9 cellular contexts compared by ENCODE assay signal in the genomic region with DNA sequence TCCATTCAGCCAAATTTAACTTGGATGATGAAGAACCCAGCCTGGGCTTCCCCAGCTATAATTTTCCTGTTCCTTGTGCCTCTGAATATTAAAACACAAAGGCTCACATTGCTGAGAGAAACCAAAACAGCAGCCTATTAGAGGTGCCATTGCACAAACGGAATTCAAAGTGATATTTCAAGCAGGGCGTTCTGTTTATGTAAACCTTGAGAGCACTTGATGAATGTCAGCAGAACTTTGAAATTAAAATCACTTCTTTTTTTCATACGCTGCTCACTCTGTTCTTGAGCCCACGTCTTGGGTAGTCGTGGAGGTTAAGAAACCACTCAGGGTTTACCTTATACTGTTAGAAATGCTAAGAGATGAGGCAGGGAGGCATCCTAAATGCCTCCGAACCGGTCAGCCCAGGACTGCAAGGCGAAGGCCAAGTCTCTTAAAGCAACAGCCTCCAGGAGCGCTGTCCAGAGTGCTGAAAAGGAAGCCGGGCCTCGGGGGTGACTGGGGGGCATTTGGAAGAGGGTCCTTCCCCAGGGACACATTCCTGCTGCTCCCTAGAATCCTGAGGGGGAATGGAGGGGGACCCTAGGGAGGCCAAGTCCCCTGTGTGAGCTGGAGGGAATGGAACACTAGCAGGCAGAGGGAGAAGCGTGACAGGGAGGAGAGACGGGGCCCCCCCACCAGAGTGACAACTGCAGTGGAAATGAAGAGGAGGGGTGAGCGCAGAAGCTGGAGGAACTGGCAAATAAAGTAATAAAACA.
DNase-seq lines count a peak whose midpoint lies in the region; ATAC-seq and TF ChIP-seq lines count a peak whose summit lies in the region.
"Had no signal": no experiment of that assay in that cellular context is flagged by ENCODE, and none has a peak within 500 bp of the region (broad histone marks: within the 10 kb centered on the region; RNA-seq: fewer than 3 reads in every experiment).

No MANE protein-coding gene starts in this region.

- H3K4me1 ChIP-seq in H9 (ENCODE audit: insufficient read depth, low read length), result no peaks in the 10 kb centered on the region
- H3K4me1 ChIP-seq in parathyroid adenoma, result peaks cover 7% of the 10 kb centered on the region

- H2AFZ ChIP-seq in H9 (ENCODE audit: low read length), result no peak overlapping the region
- peak overlapping the region; percentile 56 for H2AFZ ChIP-seq in parathyroid adenoma

- no peak overlapping the region for H3K56ac ChIP-seq in H9 (ENCODE audit: insufficient read length, low read depth, low read length)

- H3K4me3 ChIP-seq in fibroblast of mammary gland (ENCODE audit: control insufficient read depth, low read depth, low read length) (no peak overlapping the region), parathyroid adenoma (ENCODE audit: low read depth, low read length) (no peak overlapping the region)

- H3K36me3 Mint-ChIP-seq in H9 (ENCODE audit: insufficient read depth in 1 of 3, low read depth in 3 of 3), result no peaks in the 10 kb centered on the region
- no peaks in the 10 kb centered on the region for H3K36me3 Mint-ChIP-seq in activated T-helper 1 cell treated with anti-CD3 and anti-CD28 coated beads, Interleukin-12 subunit alpha, Interleukin-12 subunit beta, Interleukin-2, Interleukin-4 antibody, amounts not matched to agents 30 ng/mL and 10 ng/mL and 1 ng/mL, durations not matched to agents 14 hours and 24 hours and 36 hours (ENCODE audit: low read depth)

- no peak overlapping the region for H3K27ac Mint-ChIP-seq in H9
- H3K27ac Mint-ChIP-seq in activated T-helper 1 cell treated with anti-CD3 and anti-CD28 coated beads, Interleukin-12 subunit alpha, Interleukin-12 subunit beta, Interleukin-2, Interleukin-4 antibody, amounts not matched to agents 30 ng/mL and 10 ng/mL and 1 ng/mL, durations not matched to agents 14 hours and 24 hours and 36 hours, result no peak overlapping the region
- H3K27ac Mint-ChIP-seq: dendritic cell treated with granulocyte-macrophage colony-stimulating factor and Interleukin-4, amounts not matched to agents 40 ng/mL and 50 ng/mL, for 4 days had no signal

- no peak overlapping the region for H3K4me3 Mint-ChIP-seq in H9
- H3K4me3 Mint-ChIP-seq in activated T-helper 1 cell treated with anti-CD3 and anti-CD28 coated beads, Interleukin-12 subunit alpha, Interleukin-12 subunit beta, Interleukin-2, Interleukin-4 antibody, amounts not matched to agents 30 ng/mL and 10 ng/mL and 1 ng/mL, durations not matched to agents 14 hours and 24 hours and 36 hours, result no peak overlapping the region
- H3K4me3 Mint-ChIP-seq: dendritic cell treated with granulocyte-macrophage colony-stimulating factor and Interleukin-4, amounts not matched to agents 40 ng/mL and 50 ng/mL, for 4 days had no signal

- H3K79me1 ChIP-seq in H9 (ENCODE audit: insufficient read depth, low read depth, low read length, poor library complexity, severe bottlenecking), result no peaks in the 10 kb centered on the region

- no peak overlapping the region for H3K14ac ChIP-seq in H9 (ENCODE audit: insufficient read depth, low read length)

- H3K36me3 ChIP-seq in parathyroid adenoma (ENCODE audit: control insufficient read depth, insufficient read depth, low read length), result no peaks in the 10 kb centered on the region

- H2BK15ac ChIP-seq in H9 (ENCODE audit: low read depth, low read length), result no peak overlapping the region

- H3K4ac ChIP-seq in H9 (ENCODE audit: low read depth, low read length), result no peak overlapping the region

- intact Hi-C loops in activated T-helper 1 cell treated with anti-CD3 and anti-CD28 coated beads, Interleukin-12 subunit alpha, Interleukin-12 subunit beta, Interleukin-2, Interleukin-4 antibody, amounts not matched to agents 30 ng/mL and 10 ng/mL and 1 ng/mL, durations not matched to agents 14 hours and 24 hours and 36 hours (cut with micrococcal nuclease), result no loop called here

- H2BK120ac ChIP-seq in H9 (ENCODE audit: low read depth, low read length, poor library complexity, severe bottlenecking), result no peak overlapping the region

- H3K23me2 ChIP-seq in H9 (ENCODE audit: insufficient read length, low read depth, low read length, poor library complexity, severe bottlenecking), result no peaks in the 10 kb centered on the region

- no peak overlapping the region for H4K8ac ChIP-seq in H9 (replicated peaks; ENCODE audit: insufficient read length, low read depth, low read length)

- WGBS in H9 (ENCODE audit: extremely low coverage, insufficient read length, low lambda C conversion rate), result no CpG with 5 or more reads among the region's 14 CpGs

- no peak overlapping the region for H3K9ac ChIP-seq in H9 (ENCODE audit: extremely low read depth, insufficient read length, low read length)
- no peak overlapping the region for H3K9ac ChIP-seq in parathyroid adenoma

- no peak overlapping the region for H3K4me2 ChIP-seq in H9 (ENCODE audit: insufficient read depth, insufficient read length, low read length)
- H3K4me2 ChIP-seq in parathyroid adenoma (ENCODE audit: low read length), result no peak overlapping the region

- H2AK5ac ChIP-seq in H9 (ENCODE audit: insufficient read length, low read length), result no peak overlapping the region

- H2BK12ac ChIP-seq in H9 (ENCODE audit: insufficient read length, low read depth, low read length), result no peak overlapping the region

- no peak for TF ChIP-seq CTCF in H9 (conservative IDR thresholded peaks at IDR 0.05)
- TF ChIP-seq CTCF in fibroblast of mammary gland (conservative IDR thresholded peaks at IDR 0.05; ENCODE audit: control insufficient read depth, insufficient read depth, low read depth, low read length), result no peak
- no peak for TF ChIP-seq CTCF in parathyroid adenoma (IDR thresholded peaks at IDR 0.05)

- DNase-seq in H9, result peak; percentile 69
- DNase-seq in fibroblast of mammary gland (ENCODE audit: low read depth), result peak; percentile 25
- no peak for DNase-seq in activated T-helper 1 cell treated with anti-CD3 and anti-CD28 coated beads, Interleukin-12 subunit alpha, Interleukin-12 subunit beta, Interleukin-2, Interleukin-4 antibody, amounts not matched to agents 30 ng/mL and 10 ng/mL and 1 ng/mL, durations not matched to agents 14 hours and 24 hours and 36 hours (ENCODE audit: low spot score)
- no peak for DNase-seq in mesenteric fat pad (ENCODE audit: low spot score)
- DNase-seq in pons (ENCODE audit: low spot score), result no peak

- H3K9me3 Mint-ChIP-seq in H9, result 0 out of 5 replicates have a peak, but pooled peaks cover 0 to 4% of the 10 kb centered on the region in 2 experiments
- H3K9me3 Mint-ChIP-seq in activated T-helper 1 cell treated with anti-CD3 and anti-CD28 coated beads, Interleukin-12 subunit alpha, Interleukin-12 subunit beta, Interleukin-2, Interleukin-4 antibody, amounts not matched to agents 30 ng/mL and 10 ng/mL and 1 ng/mL, durations not matched to agents 14 hours and 24 hours and 36 hours, result no peaks in the 10 kb centered on the region
- H3K9me3 Mint-ChIP-seq: dendritic cell treated with granulocyte-macrophage colony-stimulating factor and Interleukin-4, amounts not matched to agents 40 ng/mL and 50 ng/mL, for 4 days had no signal

- H2BK20ac ChIP-seq in H9 (ENCODE audit: low read depth, low read length, poor library complexity, severe bottlenecking), result no peak overlapping the region

- H4K5ac ChIP-seq in H9 (ENCODE audit: insufficient read length, low read depth, low read length), result no peak overlapping the region

- H3K9me3 ChIP-seq in H9 (ENCODE audit: control insufficient read depth, low read depth, low read length), result no peaks in the 10 kb centered on the region
- no peaks in the 10 kb centered on the region for H3K9me3 ChIP-seq in parathyroid adenoma (ENCODE audit: control insufficient read depth, low read length)

- H3K27me3 Mint-ChIP-seq in H9 (ENCODE audit: low read depth), result peaks cover 2% of the 10 kb centered on the region; the same call in 1 of the 2 replicates
- H3K27me3 Mint-ChIP-seq in activated T-helper 1 cell treated with anti-CD3 and anti-CD28 coated beads, Interleukin-12 subunit alpha, Interleukin-12 subunit beta, Interleukin-2, Interleukin-4 antibody, amounts not matched to agents 30 ng/mL and 10 ng/mL and 1 ng/mL, durations not matched to agents 14 hours and 24 hours and 36 hours (ENCODE audit: insufficient read depth), result no peaks in the 10 kb centered on the region
- H3K27me3 Mint-ChIP-seq: dendritic cell treated with granulocyte-macrophage colony-stimulating factor and Interleukin-4, amounts not matched to agents 40 ng/mL and 50 ng/mL, for 4 days had no signal

- H3K27ac ChIP-seq in H9 (ENCODE audit: insufficient read length, low read depth, low read length) (no peak overlapping the region), parathyroid adenoma (peak overlapping the region; percentile 61)

- H2BK5ac ChIP-seq in H9 (ENCODE audit: insufficient read length, low read length), result no peak overlapping the region

- H3K79me2 ChIP-seq in H9 (ENCODE audit: insufficient read depth, low read length) (no peaks in the 10 kb centered on the region), parathyroid adenoma (no peaks in the 10 kb centered on the region)

- ATAC-seq in SK-N-SH treated with all-trans-retinoic acid at 6 μM for 48 hours, result peak; percentile 62; the same call in 2 of the 3 replicates
- ATAC-seq in GM18502 (IDR thresholded peaks at IDR 0.05; ENCODE audit: poor library complexity, unreplicated experiment), result no peak

- no peaks in the 10 kb centered on the region for H3K27me3 ChIP-seq in H9 (ENCODE audit: insufficient read depth, low read length)
- H3K27me3 ChIP-seq in parathyroid adenoma (ENCODE audit: control insufficient read depth, insufficient read depth, low read length), result no peaks in the 10 kb centered on the region

- H3T11ph ChIP-seq in H9 (ENCODE audit: low read length), result no peak overlapping the region

- H4K20me1 ChIP-seq in H9 (ENCODE audit: control insufficient read depth, insufficient read depth, insufficient read length), result peaks cover 2% of the 10 kb centered on the region

- peaks cover 4 to 6% of the 10 kb centered on the region in 2 experiments; a peak in 2 of 4 replicates for H3K4me1 Mint-ChIP-seq in H9
- no peaks in the 10 kb centered on the region for H3K4me1 Mint-ChIP-seq in activated T-helper 1 cell treated with anti-CD3 and anti-CD28 coated beads, Interleukin-12 subunit alpha, Interleukin-12 subunit beta, Interleukin-2, Interleukin-4 antibody, amounts not matched to agents 30 ng/mL and 10 ng/mL and 1 ng/mL, durations not matched to agents 14 hours and 24 hours and 36 hours (ENCODE audit: low read depth)

- no peak overlapping the region for H4K91ac ChIP-seq in H9 (ENCODE audit: insufficient read length, low read depth, low read length)

- H3K18ac ChIP-seq in H9 (ENCODE audit: insufficient read length, low read depth, low read length), result no peak overlapping the region

- no peak overlapping the region for H3K23ac ChIP-seq in H9 (ENCODE audit: insufficient read length, low read depth, low read length)

TF ChIP-seq in SK-N-SH treated with all-trans-retinoic acid at 6 μM for 48 hours, 23 proteins besides CTCF, POLR2A, EP300 and RAD21:
- no peak for TF ChIP-seq ZC3H10 (CRISPR knock-in tag; IDR thresholded peaks at IDR 0.05)
- 0 out of 2 replicates have a peak, but pooled peaks have one; percentile 36 for TF ChIP-seq SNAI2 (CRISPR knock-in tag; IDR thresholded peaks at IDR 0.05)

Comparison
In these comparisons a context has a peak if more than half of its experiments do, and no peak if none do; other contexts are left out.
1. DNase-seq: peak in H9 (single experiment) and fibroblast of mammary gland (single experiment); none in activated T-helper 1 cell treated with anti-CD3 and anti-CD28 coated beads, Interleukin-12 subunit alpha, Interleukin-12 subunit beta, Interleukin-2, Interleukin-4 antibody, amounts not matched to agents 30 ng/mL and 10 ng/mL and 1 ng/mL, durations not matched to agents 14 hours and 24 hours and 36 hours (single experiment), mesenteric fat pad (single experiment) and pons (single experiment).